ENCODE assay signal across 1 cellular context in the genomic region with DNA sequence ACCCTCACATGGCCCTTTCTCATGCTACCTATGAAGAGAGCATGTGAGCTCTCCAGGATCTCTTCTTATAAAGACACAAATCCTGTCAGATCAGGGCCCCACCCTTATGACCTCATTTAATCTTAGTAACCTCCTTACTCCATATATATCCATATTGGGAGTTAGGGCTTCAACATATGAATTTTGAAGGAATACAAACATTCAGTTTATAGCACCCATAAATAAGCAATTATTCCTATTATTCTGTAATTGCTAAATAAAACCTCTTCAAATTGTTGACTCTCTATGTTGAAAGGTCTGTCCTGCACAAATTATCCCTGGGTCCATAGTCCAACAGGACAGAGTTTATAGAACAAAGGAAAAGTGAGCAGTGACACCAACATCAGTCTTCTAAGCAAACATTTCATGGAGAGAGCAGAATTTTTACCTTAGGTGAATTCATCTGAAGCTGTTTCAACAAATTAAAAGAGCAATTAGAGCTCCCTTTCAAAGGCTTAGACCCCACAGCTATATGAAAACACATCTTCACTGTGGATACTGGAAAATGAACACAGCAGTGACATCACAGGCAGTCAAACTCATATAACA.
TF ChIP-seq lines count a peak whose summit lies in the region.

No MANE protein-coding gene starts in this region.

TF ChIP-seq in HepG2, 621 proteins besides CTCF, POLR2A, EP300 and RAD21 (continues in another document):
- TF ChIP-seq MZF1 (CRISPR knock-in tag; IDR thresholded peaks at IDR 0.05; ENCODE audit: borderline replicate concordance), result no peak
- no peak for TF ChIP-seq ZNF326 (CRISPR knock-in tag; IDR thresholded peaks at IDR 0.05; ENCODE audit: borderline replicate concordance)
- no peak for TF ChIP-seq TSC22D2 (CRISPR knock-in tag; IDR thresholded peaks at IDR 0.05; ENCODE audit: borderline replicate concordance)
- no peak for TF ChIP-seq ZNF790 (CRISPR knock-in tag; IDR thresholded peaks at IDR 0.05; ENCODE audit: borderline replicate concordance)
- TF ChIP-seq ATM (IDR thresholded peaks at IDR 0.05; ENCODE audit: borderline replicate concordance), result no peak
- TF ChIP-seq, protein P1, sequence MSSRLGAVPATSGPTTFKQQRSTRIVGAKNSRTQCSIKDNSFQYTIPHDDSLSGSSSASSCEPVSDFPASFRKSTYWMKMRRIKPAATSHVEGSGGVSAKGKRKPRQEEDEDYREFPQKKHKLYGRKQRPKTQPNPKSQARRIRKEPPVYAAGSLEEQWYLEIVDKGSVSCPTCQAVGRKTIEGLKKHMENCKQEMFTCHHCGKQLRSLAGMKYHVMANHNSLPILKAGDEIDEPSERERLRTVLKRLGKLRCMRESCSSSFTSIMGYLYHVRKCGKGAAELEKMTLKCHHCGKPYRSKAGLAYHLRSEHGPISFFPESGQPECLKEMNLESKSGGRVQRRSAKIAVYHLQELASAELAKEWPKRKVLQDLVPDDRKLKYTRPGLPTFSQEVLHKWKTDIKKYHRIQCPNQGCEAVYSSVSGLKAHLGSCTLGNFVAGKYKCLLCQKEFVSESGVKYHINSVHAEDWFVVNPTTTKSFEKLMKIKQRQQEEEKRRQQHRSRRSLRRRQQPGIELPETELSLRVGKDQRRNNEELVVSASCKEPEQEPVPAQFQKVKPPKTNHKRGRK (CRISPR knock-in tag; IDR thresholded peaks at IDR 0.05), result no peak
- TF ChIP-seq ZFP90 (CRISPR knock-in tag; IDR thresholded peaks at IDR 0.05; ENCODE audit: borderline replicate concordance), result no peak
- peak; percentile 40; the same call in 1 of the 2 replicates for TF ChIP-seq FOXK1 (CRISPR knock-in tag; IDR thresholded peaks at IDR 0.05; ENCODE audit: borderline replicate concordance, low read depth)
- peak; percentile 76 for TF ChIP-seq CREM (IDR thresholded peaks at IDR 0.05)
- no peak for TF ChIP-seq CREM (CRISPR knock-in tag; IDR thresholded peaks at IDR 0.05)
- TF ChIP-seq ZIK1 (CRISPR knock-in tag; IDR thresholded peaks at IDR 0.05; ENCODE audit: borderline replicate concordance, low read depth), result no peak
- peak; percentile 83; the same call in 1 of the 2 replicates for TF ChIP-seq ZNF124 (CRISPR knock-in tag; IDR thresholded peaks at IDR 0.05)
- no peak for TF ChIP-seq CBX1 (IDR thresholded peaks at IDR 0.05; ENCODE audit: low read depth)
- TF ChIP-seq, protein P2, sequence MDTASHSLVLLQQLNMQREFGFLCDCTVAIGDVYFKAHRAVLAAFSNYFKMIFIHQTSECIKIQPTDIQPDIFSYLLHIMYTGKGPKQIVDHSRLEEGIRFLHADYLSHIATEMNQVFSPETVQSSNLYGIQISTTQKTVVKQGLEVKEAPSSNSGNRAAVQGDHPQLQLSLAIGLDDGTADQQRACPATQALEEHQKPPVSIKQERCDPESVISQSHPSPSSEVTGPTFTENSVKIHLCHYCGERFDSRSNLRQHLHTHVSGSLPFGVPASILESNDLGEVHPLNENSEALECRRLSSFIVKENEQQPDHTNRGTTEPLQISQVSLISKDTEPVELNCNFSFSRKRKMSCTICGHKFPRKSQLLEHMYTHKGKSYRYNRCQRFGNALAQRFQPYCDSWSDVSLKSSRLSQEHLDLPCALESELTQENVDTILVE (CRISPR knock-in tag; IDR thresholded peaks at IDR 0.05), result no peak
- TF ChIP-seq TBX2 (CRISPR knock-in tag; IDR thresholded peaks at IDR 0.05; ENCODE audit: borderline replicate concordance), result peak; percentile 82
- TF ChIP-seq TAF15 (IDR thresholded peaks at IDR 0.05; ENCODE audit: low read depth, low read length, poor library complexity, severe bottlenecking), result no peak
- TF ChIP-seq NCOA5 (CRISPR knock-in tag; IDR thresholded peaks at IDR 0.05), result no peak
- peak; percentile 83 for TF ChIP-seq FOXA3 (CRISPR knock-in tag; IDR thresholded peaks at IDR 0.05)
- TF ChIP-seq, protein P3, sequence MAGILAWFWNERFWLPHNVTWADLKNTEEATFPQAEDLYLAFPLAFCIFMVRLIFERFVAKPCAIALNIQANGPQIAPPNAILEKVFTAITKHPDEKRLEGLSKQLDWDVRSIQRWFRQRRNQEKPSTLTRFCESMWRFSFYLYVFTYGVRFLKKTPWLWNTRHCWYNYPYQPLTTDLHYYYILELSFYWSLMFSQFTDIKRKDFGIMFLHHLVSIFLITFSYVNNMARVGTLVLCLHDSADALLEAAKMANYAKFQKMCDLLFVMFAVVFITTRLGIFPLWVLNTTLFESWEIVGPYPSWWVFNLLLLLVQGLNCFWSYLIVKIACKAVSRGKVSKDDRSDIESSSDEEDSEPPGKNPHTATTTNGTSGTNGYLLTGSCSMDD (CRISPR knock-in tag; IDR thresholded peaks at IDR 0.05), result no peak
- TF ChIP-seq REPIN1 (CRISPR knock-in tag; IDR thresholded peaks at IDR 0.05; ENCODE audit: borderline replicate concordance, low read depth), result 0 out of 2 replicates have a peak, but pooled peaks have one; percentile 20
- TF ChIP-seq SRY (CRISPR knock-in tag; IDR thresholded peaks at IDR 0.05), result no peak
- TF ChIP-seq, protein P4, sequence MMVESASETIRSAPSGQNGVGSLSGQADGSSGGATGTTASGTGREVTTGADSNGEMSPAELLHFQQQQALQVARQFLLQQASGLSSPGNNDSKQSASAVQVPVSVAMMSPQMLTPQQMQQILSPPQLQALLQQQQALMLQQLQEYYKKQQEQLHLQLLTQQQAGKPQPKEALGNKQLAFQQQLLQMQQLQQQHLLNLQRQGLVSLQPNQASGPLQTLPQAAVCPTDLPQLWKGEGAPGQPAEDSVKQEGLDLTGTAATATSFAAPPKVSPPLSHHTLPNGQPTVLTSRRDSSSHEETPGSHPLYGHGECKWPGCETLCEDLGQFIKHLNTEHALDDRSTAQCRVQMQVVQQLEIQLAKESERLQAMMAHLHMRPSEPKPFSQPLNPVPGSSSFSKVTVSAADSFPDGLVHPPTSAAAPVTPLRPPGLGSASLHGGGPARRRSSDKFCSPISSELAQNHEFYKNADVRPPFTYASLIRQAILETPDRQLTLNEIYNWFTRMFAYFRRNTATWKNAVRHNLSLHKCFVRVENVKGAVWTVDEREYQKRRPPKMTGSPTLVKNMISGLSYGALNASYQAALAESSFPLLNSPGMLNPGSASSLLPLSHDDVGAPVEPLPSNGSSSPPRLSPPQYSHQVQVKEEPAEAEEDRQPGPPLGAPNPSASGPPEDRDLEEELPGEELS (CRISPR knock-in tag; IDR thresholded peaks at IDR 0.05), result peak; percentile 61
- peak; percentile 40; the same call in 1 of the 2 replicates for TF ChIP-seq FOXP1 (IDR thresholded peaks at IDR 0.05)
- peak; percentile 64; the same call in 1 of the 2 replicates for TF ChIP-seq FOXP1 (CRISPR knock-in tag; IDR thresholded peaks at IDR 0.05)
- TF ChIP-seq, protein P5, sequence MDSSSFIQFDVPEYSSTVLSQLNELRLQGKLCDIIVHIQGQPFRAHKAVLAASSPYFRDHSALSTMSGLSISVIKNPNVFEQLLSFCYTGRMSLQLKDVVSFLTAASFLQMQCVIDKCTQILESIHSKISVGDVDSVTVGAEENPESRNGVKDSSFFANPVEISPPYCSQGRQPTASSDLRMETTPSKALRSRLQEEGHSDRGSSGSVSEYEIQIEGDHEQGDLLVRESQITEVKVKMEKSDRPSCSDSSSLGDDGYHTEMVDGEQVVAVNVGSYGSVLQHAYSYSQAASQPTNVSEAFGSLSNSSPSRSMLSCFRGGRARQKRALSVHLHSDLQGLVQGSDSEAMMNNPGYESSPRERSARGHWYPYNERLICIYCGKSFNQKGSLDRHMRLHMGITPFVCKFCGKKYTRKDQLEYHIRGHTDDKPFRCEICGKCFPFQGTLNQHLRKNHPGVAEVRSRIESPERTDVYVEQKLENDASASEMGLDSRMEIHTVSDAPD (CRISPR knock-in tag; IDR thresholded peaks at IDR 0.05), result peak; percentile 17; the same call in 1 of the 2 replicates
- no peak; the same call in 2 of the 3 replicates for TF ChIP-seq MXI1 (IDR thresholded peaks at IDR 0.05; ENCODE audit: borderline replicate concordance, low read depth, low read length)
- TF ChIP-seq, protein P6, sequence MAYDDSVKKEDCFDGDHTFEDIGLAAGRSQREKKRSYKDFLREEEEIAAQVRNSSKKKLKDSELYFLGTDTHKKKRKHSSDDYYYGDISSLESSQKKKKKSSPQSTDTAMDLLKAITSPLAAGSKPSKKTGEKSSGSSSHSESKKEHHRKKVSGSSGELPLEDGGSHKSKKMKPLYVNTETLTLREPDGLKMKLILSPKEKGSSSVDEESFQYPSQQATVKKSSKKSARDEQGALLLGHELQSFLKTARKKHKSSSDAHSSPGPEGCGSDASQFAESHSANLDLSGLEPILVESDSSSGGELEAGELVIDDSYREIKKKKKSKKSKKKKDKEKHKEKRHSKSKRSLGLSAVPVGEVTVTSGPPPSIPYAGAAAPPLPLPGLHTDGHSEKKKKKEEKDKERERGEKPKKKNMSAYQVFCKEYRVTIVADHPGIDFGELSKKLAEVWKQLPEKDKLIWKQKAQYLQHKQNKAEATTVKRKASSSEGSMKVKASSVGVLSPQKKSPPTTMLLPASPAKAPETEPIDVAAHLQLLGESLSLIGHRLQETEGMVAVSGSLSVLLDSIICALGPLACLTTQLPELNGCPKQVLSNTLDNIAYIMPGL (CRISPR knock-in tag; IDR thresholded peaks at IDR 0.05; ENCODE audit: borderline replicate concordance in 1 of 2, low read depth in 1 of 2), result no peak
- no peak for TF ChIP-seq ZNF713 (CRISPR knock-in tag; IDR thresholded peaks at IDR 0.05)
- TF ChIP-seq, protein P7, sequence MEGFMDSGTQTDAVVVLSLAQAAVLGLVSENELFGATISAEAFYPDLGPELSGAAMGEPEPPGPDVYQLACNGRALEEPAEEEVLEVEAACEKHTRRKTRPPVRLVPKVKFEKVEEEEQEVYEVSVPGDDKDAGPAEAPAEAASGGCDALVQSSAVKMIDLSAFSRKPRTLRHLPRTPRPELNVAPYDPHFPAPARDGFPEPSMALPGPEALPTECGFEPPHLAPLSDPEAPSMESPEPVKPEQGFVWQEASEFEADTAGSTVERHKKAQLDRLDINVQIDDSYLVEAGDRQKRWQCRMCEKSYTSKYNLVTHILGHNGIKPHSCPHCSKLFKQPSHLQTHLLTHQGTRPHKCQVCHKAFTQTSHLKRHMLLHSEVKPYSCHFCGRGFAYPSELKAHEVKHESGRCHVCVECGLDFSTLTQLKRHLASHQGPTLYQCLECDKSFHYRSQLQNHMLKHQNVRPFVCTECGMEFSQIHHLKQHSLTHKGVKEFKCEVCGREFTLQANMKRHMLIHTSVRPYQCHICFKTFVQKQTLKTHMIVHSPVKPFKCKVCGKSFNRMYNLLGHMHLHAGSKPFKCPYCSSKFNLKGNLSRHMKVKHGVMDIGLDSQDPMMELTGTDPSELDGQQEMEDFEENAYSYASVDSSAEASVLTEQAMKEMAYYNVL (CRISPR knock-in tag; IDR thresholded peaks at IDR 0.05; ENCODE audit: borderline replicate concordance), result peak; percentile 33; the same call in 1 of the 2 replicates
- no peak for TF ChIP-seq ZNF761 (CRISPR knock-in tag; conservative IDR thresholded peaks at IDR 0.05)
- TF ChIP-seq SAP130 (CRISPR knock-in tag; IDR thresholded peaks at IDR 0.05; ENCODE audit: low read depth), result peak; percentile 73
- TF ChIP-seq MED13 (CRISPR knock-in tag; IDR thresholded peaks at IDR 0.05), result no peak
- no peak; the same call in 1 of the 2 replicates for TF ChIP-seq ZNF556 (CRISPR knock-in tag; IDR thresholded peaks at IDR 0.05; ENCODE audit: borderline replicate concordance)
- TF ChIP-seq KLF9 (CRISPR knock-in tag; IDR thresholded peaks at IDR 0.05; ENCODE audit: low read depth), result 0 out of 2 replicates have a peak, but pooled peaks have one; percentile 32
- TF ChIP-seq, protein P8, sequence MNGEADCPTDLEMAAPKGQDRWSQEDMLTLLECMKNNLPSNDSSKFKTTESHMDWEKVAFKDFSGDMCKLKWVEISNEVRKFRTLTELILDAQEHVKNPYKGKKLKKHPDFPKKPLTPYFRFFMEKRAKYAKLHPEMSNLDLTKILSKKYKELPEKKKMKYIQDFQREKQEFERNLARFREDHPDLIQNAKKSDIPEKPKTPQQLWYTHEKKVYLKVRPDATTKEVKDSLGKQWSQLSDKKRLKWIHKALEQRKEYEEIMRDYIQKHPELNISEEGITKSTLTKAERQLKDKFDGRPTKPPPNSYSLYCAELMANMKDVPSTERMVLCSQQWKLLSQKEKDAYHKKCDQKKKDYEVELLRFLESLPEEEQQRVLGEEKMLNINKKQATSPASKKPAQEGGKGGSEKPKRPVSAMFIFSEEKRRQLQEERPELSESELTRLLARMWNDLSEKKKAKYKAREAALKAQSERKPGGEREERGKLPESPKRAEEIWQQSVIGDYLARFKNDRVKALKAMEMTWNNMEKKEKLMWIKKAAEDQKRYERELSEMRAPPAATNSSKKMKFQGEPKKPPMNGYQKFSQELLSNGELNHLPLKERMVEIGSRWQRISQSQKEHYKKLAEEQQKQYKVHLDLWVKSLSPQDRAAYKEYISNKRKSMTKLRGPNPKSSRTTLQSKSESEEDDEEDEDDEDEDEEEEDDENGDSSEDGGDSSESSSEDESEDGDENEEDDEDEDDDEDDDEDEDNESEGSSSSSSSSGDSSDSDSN (CRISPR knock-in tag; IDR thresholded peaks at IDR 0.05), result no peak
- TF ChIP-seq HCFC1 (IDR thresholded peaks at IDR 0.05; ENCODE audit: low read depth, low read length), result no peak
- TF ChIP-seq ZSCAN9 (CRISPR knock-in tag; IDR thresholded peaks at IDR 0.05; ENCODE audit: borderline replicate concordance), result 0 out of 2 replicates have a peak, but pooled peaks have one; percentile 26
- no peak for TF ChIP-seq ZNF30 (CRISPR knock-in tag; IDR thresholded peaks at IDR 0.05)
- no peak for TF ChIP-seq PRMT3 (CRISPR knock-in tag; IDR thresholded peaks at IDR 0.05; ENCODE audit: borderline replicate concordance, low read depth)
- no peak for TF ChIP-seq DNMT3B (CRISPR knock-in tag; conservative IDR thresholded peaks at IDR 0.05)
- TF ChIP-seq, protein P9, sequence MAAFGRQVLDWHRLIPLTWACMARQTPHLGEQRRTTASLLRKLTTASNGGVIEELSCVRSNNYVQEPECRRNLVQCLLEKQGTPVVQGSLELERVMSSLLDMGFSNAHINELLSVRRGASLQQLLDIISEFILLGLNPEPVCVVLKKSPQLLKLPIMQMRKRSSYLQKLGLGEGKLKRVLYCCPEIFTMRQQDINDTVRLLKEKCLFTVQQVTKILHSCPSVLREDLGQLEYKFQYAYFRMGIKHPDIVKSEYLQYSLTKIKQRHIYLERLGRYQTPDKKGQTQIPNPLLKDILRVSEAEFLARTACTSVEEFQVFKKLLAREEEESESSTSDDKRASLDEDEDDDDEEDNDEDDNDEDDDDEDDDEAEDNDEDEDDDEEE (CRISPR knock-in tag; IDR thresholded peaks at IDR 0.05), result no peak
- TF ChIP-seq, protein P10, sequence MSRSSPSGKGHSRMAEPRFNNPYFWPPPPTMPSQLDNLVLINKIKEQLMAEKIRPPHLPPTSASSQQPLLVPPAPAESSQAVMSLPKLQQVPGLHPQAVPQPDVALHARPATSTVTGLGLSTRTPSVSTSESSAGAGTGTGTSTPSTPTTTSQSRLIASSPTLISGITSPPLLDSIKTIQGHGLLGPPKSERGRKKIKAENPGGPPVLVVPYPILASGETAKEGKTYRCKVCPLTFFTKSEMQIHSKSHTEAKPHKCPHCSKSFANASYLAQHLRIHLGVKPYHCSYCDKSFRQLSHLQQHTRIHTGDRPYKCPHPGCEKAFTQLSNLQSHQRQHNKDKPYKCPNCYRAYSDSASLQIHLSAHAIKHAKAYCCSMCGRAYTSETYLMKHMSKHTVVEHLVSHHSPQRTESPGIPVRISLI (CRISPR knock-in tag; IDR thresholded peaks at IDR 0.05; ENCODE audit: borderline replicate concordance), result 0 out of 2 replicates have a peak, but pooled peaks have one; percentile 16
- TF ChIP-seq ZNF335 (CRISPR knock-in tag; IDR thresholded peaks at IDR 0.05), result no peak
- no peak for TF ChIP-seq RBFOX2 (IDR thresholded peaks at IDR 0.05; ENCODE audit: low read depth, low read length)
- no peak for TF ChIP-seq ZNF251 (CRISPR knock-in tag; IDR thresholded peaks at IDR 0.05)
- TF ChIP-seq MEIS1 (CRISPR knock-in tag; IDR thresholded peaks at IDR 0.05; ENCODE audit: borderline replicate concordance), result no peak
- no peak for TF ChIP-seq ATAD3A (CRISPR knock-in tag; IDR thresholded peaks at IDR 0.05)
- no peak for TF ChIP-seq ZNF737 (CRISPR knock-in tag; IDR thresholded peaks at IDR 0.05; ENCODE audit: borderline replicate concordance)
- peak; percentile 38; the same call in 1 of the 2 replicates for TF ChIP-seq TARDBP (CRISPR knock-in tag; IDR thresholded peaks at IDR 0.05)
- no peak for TF ChIP-seq ZNF180 (CRISPR knock-in tag; IDR thresholded peaks at IDR 0.05; ENCODE audit: borderline replicate concordance, low read depth)
